ENCODE assay signal across 1 cellular context in genomic region chr2:71166812-71167211, GRCh38.
TF ChIP-seq lines count a peak whose summit lies in the region.

No MANE protein-coding gene starts in this region.

TF ChIP-seq in K562, 482 proteins besides CTCF, POLR2A, EP300 and RAD21:
- TF ChIP-seq EGR1 (conservative IDR thresholded peaks at IDR 0.05), result peak; percentile 64
- no peak for TF ChIP-seq TCF15 (CRISPR knock-in tag; IDR thresholded peaks at IDR 0.05)
- TF ChIP-seq TAF7 (tag; IDR thresholded peaks at IDR 0.05), result no peak
TF ChIP-seq in K562: peak in this region for 1.
